32 cellular contexts compared by ENCODE assay signal in genomic region chr5:123471385-123471784, GRCh38.
"Had no signal": no experiment of that assay in that cellular context is flagged by ENCODE, and none has a peak within 500 bp of the region (broad histone marks: within the 10 kb centered on the region; RNA-seq: fewer than 3 reads in every experiment).

No MANE protein-coding gene starts in this region.

- H3K9me3 ChIP-seq: MG63 had no signal

- H3K27me3 ChIP-seq: MG63 had no signal

- H3K4me3 ChIP-seq: MG63 had no signal

- H3K36me3 ChIP-seq: MG63 had no signal

- DNase-seq: Karpas-422, Kasumi-1, MG63, MM.1S, MV-4-11, NCI-H1048, NCI-H1092, NCI-H1092 treated with DMSO at 0.1 percent for 48 hours, NCI-H1105, NCI-H1105 treated with DMSO at 0.1 percent for 48 hours, NCI-H1417 treated with DMSO at 0.1 percent for 48 hours, NCI-H1436, NCI-H1436 treated with DMSO at 0.1 percent for 48 hours, NCI-H146, NCI-H1694, NCI-H1694 treated with DMSO at 0.1 percent for 48 hours, NCI-H187, NCI-H187 treated with DMSO at 0.1 percent for 48 hours, NCI-H1930, NCI-H2029, NCI-H2029 treated with DMSO at 0.1 percent for 48 hours, NCI-H2081, NCI-H2081 treated with DMSO at 0.1 percent for 48 hours, NCI-H2107, NCI-H2171, NCI-H2171 treated with DMSO at 0.1 percent for 48 hours, NCI-H2227 treated with DMSO at 0.1 percent for 48 hours, NCI-H226, NCI-H345, NCI-H446 treated with DMSO at 0.1 percent for 48 hours, NCI-H510A, NCI-H510A treated with DMSO at 0.1 percent for 48 hours had no signal
